Comparison of ENCODE assay signal across 11 cellular contexts in the genomic region with DNA sequence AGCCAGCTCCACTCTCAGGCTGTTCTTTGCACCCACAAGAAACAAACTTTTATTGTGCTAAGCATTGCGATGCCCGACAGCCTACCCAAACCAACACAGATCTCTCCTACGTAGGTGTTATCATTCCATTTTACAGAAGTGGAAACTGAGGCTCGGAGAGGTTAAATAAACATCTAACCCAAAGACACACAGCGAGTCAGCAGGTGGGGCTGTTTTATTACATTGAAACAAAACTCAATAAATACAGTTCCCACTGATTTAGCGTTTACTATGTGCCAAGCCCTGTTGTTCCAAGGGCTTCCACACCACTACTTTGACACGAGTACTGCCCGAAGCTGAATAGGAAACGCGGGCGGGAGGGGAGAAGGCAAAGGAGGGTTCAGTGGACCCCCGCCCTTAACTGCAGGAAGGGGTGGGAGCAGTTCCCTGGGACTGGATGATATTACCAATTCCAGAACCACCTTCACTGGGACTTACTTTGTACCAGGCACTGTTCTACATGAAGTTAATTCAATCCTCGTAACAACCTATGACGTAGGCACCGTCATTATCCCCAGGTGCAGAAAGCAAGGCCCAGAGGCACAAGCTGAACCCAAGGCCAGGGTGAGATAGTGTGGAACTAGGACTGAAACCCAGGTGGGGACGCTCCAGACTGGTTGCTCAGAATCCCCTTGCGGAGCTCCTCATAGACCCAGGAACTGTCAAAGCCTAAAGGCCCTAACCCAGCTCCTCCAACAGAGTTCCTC. TPM values are rescaled to one million over a fixed set of nuclear protein-coding genes. Genes with fewer than 3 reads are reported as not detected.
DNase-seq lines count a peak whose midpoint lies in the region; ATAC-seq and TF ChIP-seq lines count a peak whose summit lies in the region.
"Had no signal": no experiment of that assay in that cellular context is flagged by ENCODE, and none has a peak within 500 bp of the region (broad histone marks: within the 10 kb centered on the region; RNA-seq: fewer than 3 reads in every experiment).

No MANE protein-coding gene starts in this region.

- no peak overlapping the region for H2AFZ ChIP-seq in mammary epithelial cell (ENCODE audit: low read depth, low read length)

- in situ Hi-C loops in mammary epithelial cell (cut with MboI; ENCODE audit: low sequenced_read_pairs in 2 of 2): no loop called here

- H3K79me2 ChIP-seq in mammary epithelial cell (ENCODE audit: insufficient read depth, low read length): peaks cover 96% of the 10 kb centered on the region

- H3K27me3 Mint-ChIP-seq in MCF 10A (ENCODE audit: insufficient read depth, unreplicated experiment): no peaks in the 10 kb centered on the region
- H3K27me3 Mint-ChIP-seq in nephron (ENCODE audit: low read depth): peaks cover 4% of the 10 kb centered on the region
- H3K27me3 Mint-ChIP-seq: CD4-positive, CD25-positive, alpha-beta regulatory T cell had no signal

- H3K9me3 Mint-ChIP-seq in MCF 10A (ENCODE audit: unreplicated experiment) (no peaks in the 10 kb centered on the region), nephron (peaks cover 2% of the 10 kb centered on the region)
- H3K9me3 Mint-ChIP-seq: CD4-positive, CD25-positive, alpha-beta regulatory T cell had no signal

- no peak overlapping the region for H3K27ac Mint-ChIP-seq in MCF 10A (ENCODE audit: low read depth, unreplicated experiment)
- H3K27ac Mint-ChIP-seq in nephron: peak overlapping the region; percentile 85 to 93 (median 93)

- H3K9me3 ChIP-seq in mammary epithelial cell (replicated peaks; ENCODE audit: insufficient read depth, low read length) (no peaks in the 10 kb centered on the region), esophagus (ENCODE audit: control insufficient read depth in 2 of 2, insufficient read depth in 1 of 2, low read depth in 1 of 2, low read length in 1 of 2) (peaks cover 0 to 2% of the 10 kb centered on the region in 2 donors), aorta (ENCODE audit: control insufficient read depth, low read length) (no peaks in the 10 kb centered on the region)

- intact Hi-C loops in MCF 10A (cut with micrococcal nuclease) (loop anchor here (2.0 kb wide), 1 partner anchor 27 kb away; no protein-coding TSS in a partner anchor), mammary epithelial cell (cut with micrococcal nuclease) (loop anchor here (1.0 to 10.0 kb wide), 2 partner anchors 27 to 733 kb away; no protein-coding TSS in a partner anchor), aorta (cut with DNase I) (loop anchor here in 1 of 2 donors (2.0 kb wide), 1 partner anchor 91 kb away; no protein-coding TSS in a partner anchor)

- H3K36me3 ChIP-seq in mammary epithelial cell (ENCODE audit: insufficient read depth, low read length): peaks cover 8% of the 10 kb centered on the region
- H3K36me3 ChIP-seq in esophagus (ENCODE audit: control insufficient read depth in 2 of 2, insufficient read depth in 2 of 2, low read length in 1 of 2): peaks cover 5 to 24% of the 10 kb centered on the region in 2 donors
- no peaks in the 10 kb centered on the region for H3K36me3 ChIP-seq in aorta (ENCODE audit: control insufficient read depth in 1 of 2, insufficient read depth in 2 of 2, low read length in 1 of 2)

- peaks cover 46% of the 10 kb centered on the region for H3K4me1 ChIP-seq in mammary epithelial cell (ENCODE audit: insufficient read depth, low read length)
- peaks cover 17 to 31% of the 10 kb centered on the region in 2 donors for H3K4me1 ChIP-seq in esophagus (ENCODE audit: control insufficient read depth in 2 of 2, insufficient read depth in 2 of 2, low read length in 1 of 2)
- no peaks in the 10 kb centered on the region for H3K4me1 ChIP-seq in aorta (ENCODE audit: control insufficient read depth in 1 of 2, insufficient read depth in 2 of 2, low read length in 2 of 2)

- H3K27ac ChIP-seq in mammary epithelial cell (ENCODE audit: insufficient read depth, low read depth, low read length) (no peak overlapping the region), esophagus (ENCODE audit: low read depth in 2 of 2, low read length in 1 of 2) (peak overlapping the region; percentile 66 to 91), aorta (ENCODE audit: low read depth in 1 of 2, low read length in 2 of 2) (peak overlapping the region; percentile 67 to 72)

- CTCF ChIA-PET in MCF 10A (lab: Yijun Ruan, JAX): interaction anchor here (0.6 to 2.1 kb wide), 9 partner anchors 9 to 168 kb away, joined by 3 to 17 read pairs (median 5); no protein-coding TSS in a partner anchor
- CTCF ChIA-PET in mammary epithelial cell (lab: Charles Lee; ENCODE audit: low non-redundant PET): interaction anchor here (0.5 to 0.6 kb wide), 3 partner anchors 8 to 158 kb away, joined by 3 read pairs; no protein-coding TSS in a partner anchor

- BruUV-seq in MCF 10A (replicated peaks; lab: Mats Ljungman, UMichigan): no TSS peak
- BruUV-seq in mammary epithelial cell (replicated peaks; lab: Mats Ljungman, UMichigan): no TSS peak

- no peak for TF ChIP-seq CTCF in MCF 10A (IDR thresholded peaks at IDR 0.05; ENCODE audit: unreplicated experiment)
- TF ChIP-seq CTCF in mammary epithelial cell (conservative IDR thresholded peaks at IDR 0.05 in 1 of 2, IDR thresholded peaks at IDR 0.05 in 1 of 2; ENCODE audit: extremely low read depth in 1 of 2, insufficient read depth in 1 of 2, low read depth in 1 of 2, low read length in 2 of 2): peak in 1 of 2 donors; percentile 4
- no peak for TF ChIP-seq CTCF in nephron (IDR thresholded peaks at IDR 0.05; ENCODE audit: unreplicated experiment in 3 of 3)

- H3K4me3 ChIP-seq in mammary epithelial cell (replicated peaks in 1 of 3; ENCODE audit: insufficient read depth in 1 of 3, low read depth in 2 of 3, low read length in 3 of 3) (no peak overlapping the region), esophagus (ENCODE audit: low read depth in 1 of 2, low read length in 2 of 2) (no peak overlapping the region), aorta (ENCODE audit: low read length in 2 of 2) (no peak overlapping the region)

- ATAC-seq in aorta (ENCODE audit: low FRiP score) (no peak), GM21423 (IDR thresholded peaks at IDR 0.05; ENCODE audit: unreplicated experiment) (no peak)

- H3K27me3 ChIP-seq in mammary epithelial cell (ENCODE audit: insufficient read depth, low read length) (no peaks in the 10 kb centered on the region), esophagus (ENCODE audit: control insufficient read depth in 1 of 2, insufficient read depth in 2 of 2, low read length in 2 of 2) (no peaks in the 10 kb centered on the region), aorta (ENCODE audit: control insufficient read depth in 1 of 2, insufficient read depth in 2 of 2, low read length in 1 of 2) (no peaks in the 10 kb centered on the region)

- H3K4me1 Mint-ChIP-seq in MCF 10A (ENCODE audit: insufficient read depth, unreplicated experiment): peaks cover 16% of the 10 kb centered on the region
- peaks cover 45% of the 10 kb centered on the region for H3K4me1 Mint-ChIP-seq in nephron

- H3K4me3 Mint-ChIP-seq in MCF 10A (ENCODE audit: unreplicated experiment): no peak overlapping the region
- no peak overlapping the region for H3K4me3 Mint-ChIP-seq in nephron

- WGBS in mammary epithelial cell (ENCODE audit: low coverage, missing lambda C conversion rate): 63% methylated on average over 16 of the region's 17 CpGs
- 61 to 62% methylated on average over 17 of the region's 17 CpGs for WGBS in esophagus, 2 donors
- 25 to 29% methylated on average over 17 of the region's 17 CpGs for WGBS in aorta, 2 donors

- POLR2A ChIA-PET in MCF 10A (lab: Yijun Ruan, JAX): interaction anchor here (0.6 to 3.6 kb wide), 13 partner anchors 8 to 357 kb away, joined by 3 to 34 read pairs (median 5); partner anchors contain the start of genes ALDH4A1 and IFFO2

- H4K20me1 ChIP-seq in mammary epithelial cell (ENCODE audit: insufficient read depth, low read length): no peaks in the 10 kb centered on the region

- H3K4me2 ChIP-seq in mammary epithelial cell (ENCODE audit: insufficient read depth, low read depth, low read length): no peak overlapping the region

- peak; percentile 15 for DNase-seq in MCF 10A (ENCODE audit: unreplicated experiment)
- no peak for DNase-seq in mammary epithelial cell
- DNase-seq in aorta: no peak
- no peak for DNase-seq in SW480 (ENCODE audit: low spot score)
- DNase-seq in GM03348 (ENCODE audit: low spot score): no peak
- DNase-seq: activated CD4-positive, alpha-beta T cell treated with anti-CD3 and anti-CD28 coated beads for 48 hours; CD4-positive, CD25-positive, alpha-beta regulatory T cell; NCI-H82 had no signal

- H3K9ac ChIP-seq in mammary epithelial cell (ENCODE audit: insufficient read depth, low read length): no peak overlapping the region

- H3K36me3 Mint-ChIP-seq in MCF 10A (ENCODE audit: insufficient read depth, unreplicated experiment) (peaks cover 20% of the 10 kb centered on the region), nephron (ENCODE audit: low read depth) (peaks cover 6% of the 10 kb centered on the region)

- dilution Hi-C loops in mammary epithelial cell (cut with HindIII; ENCODE audit: low sequenced_read_pairs): no loop called here

RNA-seq across cellular contexts. Expression of gene ALDH4A1, which starts 19.3 kb away (rescaled TPM):
- 5.7 and 6.3 TPM in 2 replicates for total RNA-seq in MCF 10A (2022)
- total RNA-seq in mammary epithelial cell: 10 to 100 TPM; 24.0 to 41.4 TPM
- polyA plus RNA-seq in mammary epithelial cell: 35.3 TPM
- polyA minus RNA-seq in mammary epithelial cell: 24.8 TPM
- 10 to 100 TPM; 34.7 to 39.6 TPM for polyA plus RNA-seq in esophagus
- total RNA-seq in aorta: 10 to 100 TPM in 1 of 2 donors, 1 to 10 TPM in 1; 9.3 to 12.7 TPM
- 1 to 10 TPM; 4.8 to 9.8 TPM for polyA plus RNA-seq in aorta

RNA-seq across cellular contexts. Expression of gene IFFO2, which starts 34.8 kb away (rescaled TPM):
- 10.8 and 21.0 TPM in 2 replicates for total RNA-seq in MCF 10A (2022)
- 100 to 1,000 TPM in 1 of 2 donors, 10 to 100 TPM in 1; 94.8 to 304 TPM for total RNA-seq in mammary epithelial cell
- 66.9 TPM for polyA plus RNA-seq in mammary epithelial cell
- 116 TPM for polyA minus RNA-seq in mammary epithelial cell
- polyA plus RNA-seq in esophagus: 10 to 100 TPM; 28.7 to 51.9 TPM
- total RNA-seq in aorta: 10 to 100 TPM; 21.5 to 34.7 TPM
- polyA plus RNA-seq in aorta: 1 to 10 TPM; 3.9 to 5.4 TPM
